1 cellular context compared by ENCODE assay signal in the genomic region with DNA sequence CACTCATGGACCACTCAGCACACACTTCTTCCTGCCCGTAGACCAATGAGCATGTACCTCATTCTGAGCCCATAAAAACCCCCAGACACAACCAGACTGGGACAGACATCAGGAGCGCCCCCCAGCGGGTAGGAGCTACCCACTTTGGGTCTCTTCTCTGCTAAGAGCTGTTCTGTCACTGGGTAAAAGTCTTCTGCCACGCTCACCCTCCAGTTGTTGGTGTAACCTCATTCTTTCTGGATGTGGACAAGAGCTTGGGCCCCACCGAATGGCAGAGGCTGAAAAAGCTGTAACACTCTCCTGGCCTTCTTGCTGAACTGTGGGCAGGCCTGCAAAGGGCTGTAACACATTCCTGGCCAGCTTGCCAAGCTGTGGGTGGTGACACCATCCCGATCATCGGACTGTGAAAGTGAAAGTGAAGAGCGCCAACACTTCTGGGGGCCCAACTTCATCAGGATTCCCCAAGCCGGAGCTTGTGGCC.
TF ChIP-seq lines count a peak whose summit lies in the region.

No MANE protein-coding gene starts in this region.

TF ChIP-seq in GM23338, 12 proteins besides CTCF, POLR2A, EP300 and RAD21 (continued from another document):
- no peak for TF ChIP-seq ZNF462 (CRISPR knock-in tag; IDR thresholded peaks at IDR 0.05)
- TF ChIP-seq ZNF114 (CRISPR knock-in tag; IDR thresholded peaks at IDR 0.05): no peak
- TF ChIP-seq ETS1 (IDR thresholded peaks at IDR 0.05): no peak
- no peak for TF ChIP-seq EZH2 (IDR thresholded peaks at IDR 0.05; ENCODE audit: low read depth, unreplicated experiment)
